In the genomic region with DNA sequence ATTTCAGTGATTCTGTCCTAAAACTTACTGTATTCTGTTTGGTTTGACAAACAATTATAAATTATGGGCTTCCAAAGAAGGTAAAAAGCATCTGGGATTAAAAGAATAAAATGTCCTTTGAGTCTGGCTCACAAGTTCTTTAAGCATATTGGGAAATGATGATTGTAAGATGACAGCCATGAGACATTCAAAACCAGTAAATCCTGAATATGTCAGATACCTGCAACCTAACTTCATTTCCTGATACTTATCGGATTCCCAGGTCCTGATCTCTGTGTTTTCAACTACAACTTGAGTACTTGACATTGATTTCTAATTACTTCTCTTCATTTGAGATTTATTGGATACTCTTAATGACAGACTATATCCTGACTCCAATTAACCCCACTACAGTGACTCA, we compare ENCODE assay signal across 24 cellular contexts.
"Had no signal": no experiment of that assay in that cellular context is flagged by ENCODE, and none has a peak within 500 bp of the region (broad histone marks: within the 10 kb centered on the region; RNA-seq: fewer than 3 reads in every experiment).

No MANE protein-coding gene starts in this region.

- H3K27me3 Mint-ChIP-seq: dendritic cell treated with granulocyte-macrophage colony-stimulating factor and Interleukin-4, amounts not matched to agents 40 ng/mL and 50 ng/mL, for 4 days; effector memory CD8-positive, alpha-beta T cell had no signal

- ATAC-seq: effector memory CD8-positive, alpha-beta T cell; foreskin keratinocyte; gastrocnemius medialis; gastroesophageal sphincter; heart left ventricle; heart right ventricle had no signal

- H3K27ac Mint-ChIP-seq: dendritic cell treated with granulocyte-macrophage colony-stimulating factor and Interleukin-4, amounts not matched to agents 40 ng/mL and 50 ng/mL, for 4 days; effector memory CD8-positive, alpha-beta T cell; endodermal cell had no signal

- H3K9me3 Mint-ChIP-seq: effector memory CD8-positive, alpha-beta T cell had no signal

- H3K4me1 Mint-ChIP-seq: endodermal cell had no signal

- DNase-seq: colonic mucosa; cortex of kidney; dermis blood vessel endothelial cell; dorsolateral prefrontal cortex; effector CD4-positive, alpha-beta T cell; effector CD8-positive, alpha-beta T cell; effector memory CD4-positive, alpha-beta T cell; effector memory CD8-positive, alpha-beta T cell; endodermal cell; erythroblast; esophagus squamous epithelium; foreskin fibroblast; foreskin keratinocyte; foreskin melanocyte; gastrocnemius medialis; glutamatergic neuron; head of caudate nucleus; heart left ventricle; heart right ventricle had no signal

- H3K4me3 Mint-ChIP-seq: dendritic cell treated with granulocyte-macrophage colony-stimulating factor and Interleukin-4, amounts not matched to agents 40 ng/mL and 50 ng/mL, for 4 days; effector memory CD8-positive, alpha-beta T cell; endodermal cell had no signal

- H3K4me3 ChIP-seq: colonic mucosa, dorsolateral prefrontal cortex, esophagus muscularis mucosa, esophagus squamous epithelium, gastrocnemius medialis, gastroesophageal sphincter, heart left ventricle, heart right ventricle, hepatocyte had no signal

- H3K27ac ChIP-seq: colonic mucosa, dorsolateral prefrontal cortex, epithelial cell of prostate, esophagus muscularis mucosa, esophagus squamous epithelium, foreskin keratinocyte, gastrocnemius medialis, gastroesophageal sphincter, heart left ventricle, heart right ventricle, hepatocyte had no signal
